Comparison of ENCODE assay signal across 18 cellular contexts in genomic region chr5:34740306-34740891, GRCh38.
DNase-seq lines count a peak whose midpoint lies in the region; ATAC-seq and TF ChIP-seq lines count a peak whose summit lies in the region.
"Had no signal": no experiment of that assay in that cellular context is flagged by ENCODE, and none has a peak within 500 bp of the region (broad histone marks: within the 10 kb centered on the region; RNA-seq: fewer than 3 reads in every experiment).

No MANE protein-coding gene starts in this region.

- H2AFZ ChIP-seq in mesenchymal stem cell (ENCODE audit: low read depth, low read length): no peak overlapping the region

- no peak overlapping the region for H2BK15ac ChIP-seq in mesenchymal stem cell (ENCODE audit: low read depth, poor library complexity, severe bottlenecking)

- in situ Hi-C loops in G401 (cut with HindIII; ENCODE audit: low sequenced_read_pairs): no loop called here

- H2AK5ac ChIP-seq in mesenchymal stem cell (ENCODE audit: low read length, severe bottlenecking): no peak overlapping the region

- peaks cover 2% of the 10 kb centered on the region for H3K4me1 Mint-ChIP-seq in CD14-positive monocyte

- H3K36me3 ChIP-seq in adrenal gland (replicated peaks in 1 of 2): no peaks in the 10 kb centered on the region
- H3K36me3 ChIP-seq in heart left ventricle: no peaks in the 10 kb centered on the region
- peaks cover 5 to 29% of the 10 kb centered on the region in 2 experiments for H3K36me3 ChIP-seq in mesenchymal stem cell (ENCODE audit: control insufficient read depth in 1 of 2, insufficient read depth in 2 of 2, low read depth in 1 of 2, low read length in 2 of 2)
- H3K36me3 ChIP-seq in thoracic aorta: no peaks in the 10 kb centered on the region
- H3K36me3 ChIP-seq: uterus had no signal

- no peak overlapping the region for H3K4ac ChIP-seq in mesenchymal stem cell (ENCODE audit: low read depth in 1 of 2, low read length in 2 of 2)

- no peak overlapping the region for H3K23ac ChIP-seq in mesenchymal stem cell (ENCODE audit: low read length in 2 of 2)

- no peak overlapping the region for H2BK12ac ChIP-seq in mesenchymal stem cell (ENCODE audit: low read length in 2 of 2)

- TF ChIP-seq POLR2A in adrenal gland (IDR thresholded peaks at IDR 0.05) (no peak), heart left ventricle (IDR thresholded peaks at IDR 0.05) (no peak)

- ATAC-seq in heart left ventricle (peak; percentile 84 to 90 (median 88)), thoracic aorta (ENCODE audit: insufficient number of reproducible peaks, low FRiP score, low read depth) (no peak)
- ATAC-seq: foreskin keratinocyte; natural killer cell treated with Interleukin-12 subunit alpha and Interleukin-12 subunit beta and Interleukin-15 and Interleukin-18, amount 100 ng/mL, for 72 hours; SK-N-SH treated with all-trans-retinoic acid at 6 μM for 48 hours had no signal

- peak in 1 of 6 experiments; percentile 17 for TF ChIP-seq CTCF in adrenal gland (IDR thresholded peaks at IDR 0.05)
- TF ChIP-seq CTCF in heart left ventricle (IDR thresholded peaks at IDR 0.05): no peak
- TF ChIP-seq CTCF in thoracic aorta (IDR thresholded peaks at IDR 0.05): peak; percentile 9
- TF ChIP-seq CTCF in CD14-positive monocyte (IDR thresholded peaks at IDR 0.05): no peak

- H3K36me3 Mint-ChIP-seq in CD14-positive monocyte: no peaks in the 10 kb centered on the region
- H3K36me3 Mint-ChIP-seq: natural killer cell treated with Interleukin-12 subunit alpha and Interleukin-12 subunit beta and Interleukin-15 and Interleukin-18, amount 100 ng/mL, for 72 hours had no signal

- no peak overlapping the region for H2BK120ac ChIP-seq in mesenchymal stem cell (ENCODE audit: low read depth, low read length)

- H3K9ac ChIP-seq in mesenchymal stem cell (ENCODE audit: low read length): no peak overlapping the region

- no peak overlapping the region for H3K4me3 Mint-ChIP-seq in CD14-positive monocyte
- H3K4me3 Mint-ChIP-seq: activated CD4-positive, alpha-beta T cell treated with anti-CD3 and anti-CD28 coated beads, Interleukin-2, amount 10 ng/mL, durations not matched to agents 24 days and 14 days; natural killer cell treated with Interleukin-12 subunit alpha and Interleukin-12 subunit beta and Interleukin-15 and Interleukin-18, amount 100 ng/mL, for 72 hours had no signal

- H3K27ac ChIP-seq in adrenal gland (peak overlapping the region in 1 of 5 donors; percentile 36), heart left ventricle (peak overlapping the region in 2 of 12 donors; percentile 10 to 28), mesenchymal stem cell (ENCODE audit: low read length, poor library complexity, severe bottlenecking) (peak overlapping the region; percentile 17), thoracic aorta (peak overlapping the region; percentile 60 to 66)
- H3K27ac ChIP-seq: foreskin keratinocyte had no signal

- peak in 4 of 7 donors; percentile 34 to 67 (median 53) for DNase-seq in adrenal gland
- DNase-seq in heart left ventricle: peak; percentile 42 to 68 (median 59)
- no peak for DNase-seq in mesenchymal stem cell
- no peak for DNase-seq in thoracic aorta (ENCODE audit: low spot score)
- no peak for DNase-seq in kidney glomerular epithelial cell (lab: John Stamatoyannopoulos, UW)
- DNase-seq in NCI-H2227 (lab: John Stamatoyannopoulos, UW; ENCODE audit: unreplicated experiment): no peak
- DNase-seq in CD14-positive monocyte (ENCODE audit: low spot score): no peak
- no peak for DNase-seq in G401 (ENCODE audit: low spot score)
- DNase-seq: activated CD4-positive, alpha-beta T cell treated with anti-CD3 and anti-CD28 coated beads, Interleukin-2, amount 10 ng/mL, durations not matched to agents 24 days and 14 days; activated CD8-positive, alpha-beta memory T cell treated with anti-CD3 and anti-CD28 coated beads, Interleukin-2, amount 50 U/mL, for 48 hours; amygdala; DND-41; foreskin keratinocyte; NCI-H1436; stimulated activated naive CD4-positive, alpha-beta T cell had no signal

- no peak overlapping the region for H3K27ac Mint-ChIP-seq in CD14-positive monocyte
- H3K27ac Mint-ChIP-seq: activated CD4-positive, alpha-beta T cell treated with anti-CD3 and anti-CD28 coated beads, Interleukin-2, amount 10 ng/mL, durations not matched to agents 24 days and 14 days; natural killer cell treated with Interleukin-12 subunit alpha and Interleukin-12 subunit beta and Interleukin-15 and Interleukin-18, amount 100 ng/mL, for 72 hours had no signal

- peaks cover 1 to 7% (median 3%) of the 10 kb centered on the region in 3 donors for H3K27me3 Mint-ChIP-seq in CD14-positive monocyte (ENCODE audit: low read depth in 3 of 3)

- H4K91ac ChIP-seq in mesenchymal stem cell (ENCODE audit: low read length): no peak overlapping the region

- peaks cover 0 to 11% (median 0%) of the 10 kb centered on the region in 7 donors for H3K9me3 Mint-ChIP-seq in CD14-positive monocyte
- H3K9me3 Mint-ChIP-seq: natural killer cell treated with Interleukin-12 subunit alpha and Interleukin-12 subunit beta and Interleukin-15 and Interleukin-18, amount 100 ng/mL, for 72 hours had no signal

- no peak overlapping the region for H3K4me2 ChIP-seq in mesenchymal stem cell (ENCODE audit: low read length, poor library complexity, severe bottlenecking)

- no peaks in the 10 kb centered on the region for H3K79me1 ChIP-seq in mesenchymal stem cell (replicated peaks; ENCODE audit: low read length, poor library complexity, severe bottlenecking)

- H3K18ac ChIP-seq in mesenchymal stem cell (ENCODE audit: low read depth in 1 of 2, low read length in 2 of 2): peak overlapping the region in 1 of 2 experiments; percentile 28

- WGBS in adrenal gland, 4 donors: 61 to 71% (median 66%) methylated on average over 6 of the region's 6 CpGs
- WGBS in heart left ventricle, 4 donors: 64 to 70% (median 65%) methylated on average over 6 of the region's 6 CpGs
- 71% methylated on average over 3 of the region's 6 CpGs for WGBS in mesenchymal stem cell

- H3K9me3 ChIP-seq in adrenal gland (replicated peaks in 1 of 3) (no peaks in the 10 kb centered on the region), heart left ventricle (no peaks in the 10 kb centered on the region), mesenchymal stem cell (ENCODE audit: control insufficient read depth, low read length) (no peaks in the 10 kb centered on the region), thoracic aorta (no peaks in the 10 kb centered on the region)
- H3K9me3 ChIP-seq: uterus had no signal

- H3K27me3 ChIP-seq in adrenal gland (no peaks in the 10 kb centered on the region), heart left ventricle (no peaks in the 10 kb centered on the region), mesenchymal stem cell (ENCODE audit: control insufficient read depth in 1 of 2, insufficient read depth in 1 of 2, low read length in 2 of 2) (no peaks in the 10 kb centered on the region), thoracic aorta (replicated peaks; ENCODE audit: insufficient read depth) (no peaks in the 10 kb centered on the region)
- H3K27me3 ChIP-seq: foreskin keratinocyte, uterus had no signal

- intact Hi-C loops in adrenal gland (cut with DNase I): no loop called here
- intact Hi-C loops in heart left ventricle (cut with DNase I): no loop called here
- intact Hi-C loops in CD14-positive monocyte (cut with micrococcal nuclease): no loop called here

- no peak overlapping the region for H4K8ac ChIP-seq in mesenchymal stem cell (ENCODE audit: low read length)

- H3K4me3 ChIP-seq in adrenal gland: no peak overlapping the region
- H3K4me3 ChIP-seq in heart left ventricle: no peak overlapping the region
- H3K4me3 ChIP-seq in mesenchymal stem cell (ENCODE audit: insufficient read depth in 1 of 2, low read depth in 1 of 2, low read length in 2 of 2): no peak overlapping the region
- H3K4me3 ChIP-seq in thoracic aorta: no peak overlapping the region
- H3K4me3 ChIP-seq: uterus had no signal

- no peak overlapping the region for H3K14ac ChIP-seq in mesenchymal stem cell (ENCODE audit: low read length in 2 of 2)

- no peak overlapping the region for H2BK5ac ChIP-seq in mesenchymal stem cell (ENCODE audit: low read depth, low read length, poor library complexity, severe bottlenecking)

- H3K4me1 ChIP-seq in adrenal gland (replicated peaks in 1 of 2) (peaks cover 0 to 2% of the 10 kb centered on the region in 2 donors), heart left ventricle (peaks cover 0 to 33% (median 2%) of the 10 kb centered on the region in 12 donors), mesenchymal stem cell (ENCODE audit: control insufficient read depth, insufficient read depth, low read depth, low read length) (peaks cover 18% of the 10 kb centered on the region), thoracic aorta (ENCODE audit: control insufficient read depth in 1 of 2, low read depth in 2 of 2) (peaks cover 30 to 90% of the 10 kb centered on the region in 2 donors)

Comparison
In these comparisons a context has a peak if more than half of its experiments do, and no peak if none do; other contexts are left out.
1. DNase-seq: peak in adrenal gland (4 of 7) and heart left ventricle (5 of 5); none in mesenchymal stem cell (single experiment), thoracic aorta (single experiment), kidney glomerular epithelial cell (single experiment), NCI-H2227 (single experiment), CD14-positive monocyte (single experiment) and G401 (single experiment).